33 cellular contexts compared by ENCODE assay signal in genomic region chr5:79105868-79106267, GRCh38. TPM values are rescaled to one million over a fixed set of nuclear protein-coding genes. Genes with fewer than 3 reads are reported as not detected.
"Had no signal": no experiment of that assay in that cellular context is flagged by ENCODE, and none has a peak within 500 bp of the region (broad histone marks: within the 10 kb centered on the region; RNA-seq: fewer than 3 reads in every experiment).

No MANE protein-coding gene starts in this region.

- H3K27ac ChIP-seq: breast epithelium, epithelial cell of prostate, gastrocnemius medialis, neutrophil, ovary, upper lobe of left lung, vagina had no signal

- H3K4me2 ChIP-seq: smooth muscle cell had no signal

- H3K36me3 Mint-ChIP-seq: activated CD8-positive, alpha-beta memory T cell treated with anti-CD3 and anti-CD28 coated beads, Interleukin-2, amount 10 ng/mL, durations not matched to agents 7 days and 5 days; activated naive CD4-positive, alpha-beta T cell treated with anti-CD3 and anti-CD28 coated beads, Interleukin-2, amount 50 U/mL, for 24 hours; stimulated activated memory B cell treated with anti-CD40 and anti-IgM and Interleukin-4, amounts not matched to agents 10 μg/mL and 1 μg/mL and 100 μg/mL, for 72 hours had no signal

- DNase-seq: activated CD4-positive, alpha-beta memory T cell treated with anti-CD3 and anti-CD28 coated beads, Interleukin-2, amount 10 ng/mL, durations not matched to agents 7 days and 5 days; activated CD4-positive, alpha-beta T cell treated with anti-CD3 and anti-CD28 coated beads for 1 hour; activated CD4-positive, alpha-beta T cell treated with anti-CD3 and anti-CD28 coated beads, Interleukin-2, amount 10 ng/mL, durations not matched to agents 7 days and 5 days; activated CD8-positive, alpha-beta memory T cell treated with anti-CD3 and anti-CD28 coated beads, Interleukin-2, amount 10 ng/mL, durations not matched to agents 7 days and 5 days; activated naive CD8-positive, alpha-beta T cell treated with anti-CD3 and anti-CD28 coated beads, Interleukin-2, amount 50 U/mL, for 24 hours; activated T-cell treated with anti-CD3 and anti-CD28 coated beads, Interleukin-2, amount 50 U/mL, for 48 hours; amygdala; central memory CD4-positive, alpha-beta T cell; gastrocnemius medialis; left cardiac atrium; left ventricle myocardium superior; nephron progenitor cell; ovary; stimulated activated CD4-positive, alpha-beta T cell treated with anti-CD3 and anti-CD28 coated beads, Interleukin-1b, Interleukin-23, amount 100 ng/mL, for 48 hours; stimulated activated CD4-positive, alpha-beta T cell treated with anti-CD3 and anti-CD28 coated beads, Interleukin-4, amount 100 ng/mL, for 4 hours; stimulated activated CD8-positive, alpha-beta memory T cell treated with anti-CD3 and anti-CD28 coated beads, Interleukin-4, amount 100 ng/mL, for 48 hours; stimulated activated naive CD8-positive, alpha-beta T cell treated with anti-CD3 and anti-CD28 coated beads, Interleukin-15, amount 100 ng/mL, for 72 hours; substantia nigra; T-helper 17 cell; T1000; upper lobe of left lung had no signal

- H3K4me3 ChIP-seq: breast epithelium, gastrocnemius medialis, ovary, smooth muscle cell, upper lobe of left lung, vagina had no signal

- H3K4me3 Mint-ChIP-seq: activated CD4-positive, alpha-beta memory T cell treated with anti-CD3 and anti-CD28 coated beads, Interleukin-2, amount 10 ng/mL, durations not matched to agents 7 days and 5 days; activated CD4-positive, alpha-beta T cell treated with anti-CD3 and anti-CD28 coated beads, Interleukin-2, amount 10 ng/mL, durations not matched to agents 7 days and 5 days; activated CD8-positive, alpha-beta memory T cell treated with anti-CD3 and anti-CD28 coated beads, Interleukin-2, amount 10 ng/mL, durations not matched to agents 7 days and 5 days; activated naive CD4-positive, alpha-beta T cell treated with anti-CD3 and anti-CD28 coated beads, Interleukin-2, amount 50 U/mL, for 24 hours; activated naive CD8-positive, alpha-beta T cell treated with anti-CD3 and anti-CD28 coated beads, Interleukin-2, amount 50 U/mL, for 24 hours; nephron progenitor cell; stimulated activated memory B cell treated with anti-CD40 and anti-IgM and Interleukin-4, amounts not matched to agents 10 μg/mL and 1 μg/mL and 100 μg/mL, for 72 hours; stimulated activated naive CD8-positive, alpha-beta T cell treated with anti-CD3 and anti-CD28 coated beads, Interleukin-15, amount 100 ng/mL, for 72 hours; T-helper 17 cell had no signal

- ATAC-seq: activated CD8-positive, alpha-beta memory T cell treated with anti-CD3 and anti-CD28 coated beads, Interleukin-2, amount 10 ng/mL, durations not matched to agents 7 days and 5 days; activated naive CD8-positive, alpha-beta T cell treated with anti-CD3 and anti-CD28 coated beads, Interleukin-2, amount 50 U/mL, for 24 hours; gastrocnemius medialis; left cardiac atrium; left ventricle myocardium superior; sciatic nerve; stimulated activated memory B cell treated with anti-CD40 and anti-IgM and Interleukin-4, amounts not matched to agents 10 μg/mL and 1 μg/mL and 100 μg/mL, for 72 hours; stimulated activated naive CD8-positive, alpha-beta T cell treated with anti-CD3 and anti-CD28 coated beads, Interleukin-15, amount 100 ng/mL, for 72 hours; T-helper 17 cell had no signal

- H3K27me3 ChIP-seq: breast epithelium, ovary, upper lobe of left lung, vagina had no signal

- H3K9me3 Mint-ChIP-seq: activated CD4-positive, alpha-beta memory T cell treated with anti-CD3 and anti-CD28 coated beads, Interleukin-2, amount 10 ng/mL, durations not matched to agents 7 days and 5 days; activated CD4-positive, alpha-beta T cell treated with anti-CD3 and anti-CD28 coated beads, Interleukin-2, amount 10 ng/mL, durations not matched to agents 7 days and 5 days; activated naive CD4-positive, alpha-beta T cell treated with anti-CD3 and anti-CD28 coated beads, Interleukin-2, amount 50 U/mL, for 24 hours; activated T-helper 2 cell treated with anti-CD3 and anti-CD28 coated beads, Interferon-gamma antibody, Interleukin-2, Interleukin-4, amounts not matched to agents 10 μg/mL and 5 μg/mL and 100 μg/mL, durations not matched to agents 14 hours and 24 hours and 36 hours; stimulated activated memory B cell treated with anti-CD40 and anti-IgM and Interleukin-4, amounts not matched to agents 10 μg/mL and 1 μg/mL and 100 μg/mL, for 72 hours had no signal

- H3K27ac Mint-ChIP-seq: activated CD4-positive, alpha-beta memory T cell treated with anti-CD3 and anti-CD28 coated beads, Interleukin-2, amount 10 ng/mL, durations not matched to agents 7 days and 5 days; activated CD4-positive, alpha-beta T cell treated with anti-CD3 and anti-CD28 coated beads, Interleukin-2, amount 10 ng/mL, durations not matched to agents 7 days and 5 days; activated CD8-positive, alpha-beta memory T cell treated with anti-CD3 and anti-CD28 coated beads, Interleukin-2, amount 10 ng/mL, durations not matched to agents 7 days and 5 days; activated naive CD4-positive, alpha-beta T cell treated with anti-CD3 and anti-CD28 coated beads, Interleukin-2, amount 50 U/mL, for 24 hours; activated naive CD8-positive, alpha-beta T cell treated with anti-CD3 and anti-CD28 coated beads, Interleukin-2, amount 50 U/mL, for 24 hours; activated T-helper 2 cell treated with anti-CD3 and anti-CD28 coated beads, Interferon-gamma antibody, Interleukin-2, Interleukin-4, amounts not matched to agents 10 μg/mL and 5 μg/mL and 100 μg/mL, durations not matched to agents 14 hours and 24 hours and 36 hours; nephron progenitor cell; progenitor cell of endocrine pancreas; stimulated activated memory B cell treated with anti-CD40 and anti-IgM and Interleukin-4, amounts not matched to agents 10 μg/mL and 1 μg/mL and 100 μg/mL, for 72 hours; stimulated activated naive CD8-positive, alpha-beta T cell treated with anti-CD3 and anti-CD28 coated beads, Interleukin-15, amount 100 ng/mL, for 72 hours had no signal

- H3K36me3 ChIP-seq: breast epithelium, gastrocnemius medialis, neutrophil, ovary, upper lobe of left lung, vagina had no signal

- H3K4me1 Mint-ChIP-seq: activated CD4-positive, alpha-beta T cell treated with anti-CD3 and anti-CD28 coated beads, Interleukin-2, amount 10 ng/mL, durations not matched to agents 7 days and 5 days; activated naive CD4-positive, alpha-beta T cell treated with anti-CD3 and anti-CD28 coated beads, Interleukin-2, amount 50 U/mL, for 24 hours; activated naive CD8-positive, alpha-beta T cell treated with anti-CD3 and anti-CD28 coated beads, Interleukin-2, amount 50 U/mL, for 24 hours; nephron progenitor cell; stimulated activated memory B cell treated with anti-CD40 and anti-IgM and Interleukin-4, amounts not matched to agents 10 μg/mL and 1 μg/mL and 100 μg/mL, for 72 hours; stimulated activated naive CD8-positive, alpha-beta T cell treated with anti-CD3 and anti-CD28 coated beads, Interleukin-15, amount 100 ng/mL, for 72 hours had no signal

- H3K4me1 ChIP-seq: breast epithelium, gastrocnemius medialis, upper lobe of left lung, vagina had no signal

- H3K9me3 ChIP-seq: breast epithelium, gastrocnemius medialis, neutrophil, ovary, upper lobe of left lung, vagina had no signal

RNA-seq across cellular contexts. Expression of gene BHMT, which starts 5.7 kb away (rescaled TPM):
- total RNA-seq: activated CD4-positive, alpha-beta memory T cell treated with anti-CD3 and anti-CD28 coated beads, Interleukin-2, amount 10 ng/mL, durations not matched to agents 7 days and 5 days; activated CD4-positive, alpha-beta T cell treated with anti-CD3 and anti-CD28 coated beads, Interleukin-2, amount 10 ng/mL, durations not matched to agents 7 days and 5 days; activated CD8-positive, alpha-beta memory T cell treated with anti-CD3 and anti-CD28 coated beads, Interleukin-2, amount 10 ng/mL, durations not matched to agents 7 days and 5 days; activated T-helper 2 cell treated with anti-CD3 and anti-CD28 coated beads, Interferon-gamma antibody, Interleukin-2, Interleukin-4, amounts not matched to agents 10 μg/mL and 5 μg/mL and 100 μg/mL, durations not matched to agents 14 hours and 24 hours and 36 hours; left ventricle myocardium superior; lung microvascular endothelial cell; smooth muscle cell; T-helper 17 cell; vagina had no signal
- polyA plus RNA-seq: keratinocyte, smooth muscle cell had no signal

RNA-seq across cellular contexts. Expression of gene BHMT2, which starts 36.3 kb away (rescaled TPM):
- total RNA-seq: activated CD4-positive, alpha-beta memory T cell treated with anti-CD3 and anti-CD28 coated beads, Interleukin-2, amount 10 ng/mL, durations not matched to agents 7 days and 5 days; activated CD4-positive, alpha-beta T cell treated with anti-CD3 and anti-CD28 coated beads, Interleukin-2, amount 10 ng/mL, durations not matched to agents 7 days and 5 days; activated CD8-positive, alpha-beta memory T cell treated with anti-CD3 and anti-CD28 coated beads, Interleukin-2, amount 10 ng/mL, durations not matched to agents 7 days and 5 days; activated T-helper 2 cell treated with anti-CD3 and anti-CD28 coated beads, Interferon-gamma antibody, Interleukin-2, Interleukin-4, amounts not matched to agents 10 μg/mL and 5 μg/mL and 100 μg/mL, durations not matched to agents 14 hours and 24 hours and 36 hours; smooth muscle cell; T-helper 17 cell had no signal
- polyA plus RNA-seq: keratinocyte, smooth muscle cell had no signal

RNA-seq across cellular contexts. Expression of gene DMGDH, which starts 36.4 kb away (rescaled TPM):
- total RNA-seq: activated CD4-positive, alpha-beta T cell treated with anti-CD3 and anti-CD28 coated beads, Interleukin-2, amount 10 ng/mL, durations not matched to agents 7 days and 5 days; smooth muscle cell had no signal
